In genomic region chr9:35756743-35757526, GRCh38 we compare ENCODE assay signal across 8 cellular contexts. TPM values are rescaled to one million over a fixed set of nuclear protein-coding genes. Genes with fewer than 3 reads are reported as not detected.
A peak's percentile ranks its signal among the peaks of the same experiment; 100 is the strongest.
DNase-seq lines count a peak whose midpoint lies in the region; ATAC-seq, FAIRE-seq and TF ChIP-seq lines count a peak whose summit lies in the region.

No MANE protein-coding gene starts in this region.

- CTCF ChIA-PET in WTC11 (lab: Charles Lee), result interaction anchor here (0.6 to 3.1 kb wide), 33 partner anchors 9 to 1617 kb away, joined by 3 to 27 read pairs (median 6); partner anchors contain the start of genes ARHGEF39, CCDC107, CREB3 and FAM221B

- POLR2A ChIA-PET in WTC11 (lab: Charles Lee), result interaction anchor here (0.7 to 1.8 kb wide), 7 partner anchors 14 to 1067 kb away, joined by 3 to 13 read pairs (median 4); partner anchors contain the start of genes CREB3, RMRP, TLN1 and TPM2

- H3K9me3 Mint-ChIP-seq in WTC11, result no peaks in the 10 kb centered on the region

- TF ChIP-seq CTCF in WTC11 (IDR thresholded peaks at IDR 0.05) (0 out of 2 replicates have a peak, but pooled peaks have one; percentile 18), lower leg skin (IDR thresholded peaks at IDR 0.05) (no peak)

- FAIRE-seq in H54 (lab: Jason Lieb, UNC), result no peak

- H3K27ac Mint-ChIP-seq in WTC11, result peak overlapping the region; percentile 97

- peaks cover 20% of the 10 kb centered on the region for H3K36me3 Mint-ChIP-seq in WTC11

- H3K4me3 Mint-ChIP-seq in WTC11, result peak overlapping the region; percentile 89

- peak; percentile 79 for ATAC-seq in WTC11

- TF ChIP-seq POLR2A in H54 (IDR thresholded peaks at IDR 0.05; ENCODE audit: low read depth, low read length) (no peak), lower leg skin (IDR thresholded peaks at IDR 0.05) (no peak)

- DNase-seq in GF-D8 (lab: John Stamatoyannopoulos, UW), result peak; percentile 35
- peak; percentile 36 for DNase-seq in H54 (ENCODE audit: insufficient read length, low spot score)
- DNase-seq in NCI-H1092 treated with DMSO at 0.1 percent for 48 hours (lab: John Stamatoyannopoulos, UW), result peak; percentile 95
- peak; percentile 81 for DNase-seq in WTC11 (ENCODE audit: low spot score)
- peak; percentile 88 for DNase-seq in dermis blood vessel endothelial cell
- peak in 1 of 2 donors; percentile 91 for DNase-seq in lower leg skin (ENCODE audit: low spot score in 2 of 2)
- DNase-seq in stimulated activated CD4-positive, alpha-beta T cell treated with anti-CD3 and anti-CD28 coated beads, TNF-alpha, amount 100 ng/mL, for 4 hours (ENCODE audit: low read depth in 3 of 3), result peak in 2 of 3 experiments; percentile 63 to 69
- DNase-seq in NCI-H446 treated with DMSO at 0.1 percent for 48 hours (lab: John Stamatoyannopoulos, UW), result no peak

- H3K27me3 Mint-ChIP-seq in WTC11 (ENCODE audit: low read depth), result no peaks in the 10 kb centered on the region

- peak overlapping the region; percentile 35 for H3K4me3 ChIP-seq in lower leg skin (ENCODE audit: low read depth, poor library complexity, severe bottlenecking)

- WGBS in lower leg skin, 2 donors, result 3 to 4% methylated on average over 35 of the region's 53 CpGs

- intact Hi-C loops in lower leg skin (cut with DNase I; ENCODE audit: low total_unique reads), result no loop called here

- H3K4me1 Mint-ChIP-seq in WTC11, result peaks cover 27% of the 10 kb centered on the region

TF ChIP-seq in WTC11, 78 proteins besides CTCF, POLR2A, EP300 and RAD21 (continues in another document):
- TF ChIP-seq PRDM15 (CRISPR knock-in tag; IDR thresholded peaks at IDR 0.05) (no peak), MAX (CRISPR knock-in tag; IDR thresholded peaks at IDR 0.05) (0 out of 2 replicates have a peak, but pooled peaks have one; percentile 41), ESRRA (CRISPR knock-in tag; IDR thresholded peaks at IDR 0.05; ENCODE audit: borderline replicate concordance) (0 out of 2 replicates have a peak, but pooled peaks have one; percentile 61), ZNF263 (CRISPR knock-in tag; IDR thresholded peaks at IDR 0.05; ENCODE audit: low read depth) (0 out of 2 replicates have a peak, but pooled peaks have one; percentile 34), NR3C1 (CRISPR knock-in tag; conservative IDR thresholded peaks at IDR 0.05; ENCODE audit: low read depth) (no peak), ZNF121 (CRISPR knock-in tag; IDR thresholded peaks at IDR 0.05) (no peak), RELA (CRISPR knock-in tag; IDR thresholded peaks at IDR 0.05; ENCODE audit: borderline replicate concordance) (peak; percentile 85; the same call in 1 of the 2 replicates), JAZF1 (CRISPR knock-in tag; IDR thresholded peaks at IDR 0.05) (no peak), TEAD1 (CRISPR knock-in tag; IDR thresholded peaks at IDR 0.05) (0 out of 2 replicates have a peak, but pooled peaks have one; percentile 20), GABPB1 (CRISPR knock-in tag; IDR thresholded peaks at IDR 0.05) (peak; percentile 70), AFF4 (CRISPR knock-in tag; IDR thresholded peaks at IDR 0.05; ENCODE audit: borderline replicate concordance) (0 out of 2 replicates have a peak, but pooled peaks have one; percentile 1), ATF3 (CRISPR knock-in tag; conservative IDR thresholded peaks at IDR 0.05) (0 out of 2 replicates have a peak, but pooled peaks have one; percentile 23), CREB1 (CRISPR knock-in tag; IDR thresholded peaks at IDR 0.05) (0 out of 2 replicates have a peak, but pooled peaks have one; percentile 25), PREB (CRISPR knock-in tag; IDR thresholded peaks at IDR 0.05; ENCODE audit: borderline replicate concordance) (0 out of 2 replicates have a peak, but pooled peaks have one; percentile 38), CREM (CRISPR knock-in tag; IDR thresholded peaks at IDR 0.05) (no peak), KAT7 (CRISPR knock-in tag; IDR thresholded peaks at IDR 0.05; ENCODE audit: borderline replicate concordance) (peak; percentile 94; the same call in 1 of the 2 replicates), FOXK1 (CRISPR knock-in tag; IDR thresholded peaks at IDR 0.05) (peak; percentile 67; the same call in 1 of the 2 replicates), SMAD3 (CRISPR knock-in tag; IDR thresholded peaks at IDR 0.05; ENCODE audit: borderline replicate concordance) (no peak)

RNA-seq across cellular contexts. Expression of gene MSMP, which starts 2.9 kb away (rescaled TPM):
- total RNA-seq in WTC11 (2021) (1.0 to 2.1 TPM (median 1.2 TPM) in 3 replicates), dermis blood vessel endothelial cell (42.5 and 66.8 TPM in 2 replicates), lower leg skin (1 to 10 TPM in 1 of 4 donors, under 1 TPM in 1, not detected in 2; 0.55 to 2.8 TPM)

RNA-seq across cellular contexts. Expression of gene RGP1, which starts 7.8 kb away (rescaled TPM):
- total RNA-seq in WTC11 (2021) (29.7 to 30.0 TPM (median 30.0 TPM) in 3 replicates), dermis blood vessel endothelial cell (10.6 and 20.7 TPM in 2 replicates), lower leg skin (10 to 100 TPM; 17.1 to 26.4 (median 22.1) TPM)

RNA-seq across cellular contexts. Expression of gene GBA2, which starts 7.9 kb away (rescaled TPM):
- 85.5 to 104 TPM (median 89.7 TPM) in 3 replicates for total RNA-seq in WTC11 (2021)
- 95.2 and 121 TPM in 2 replicates for total RNA-seq in dermis blood vessel endothelial cell
- 10 to 100 TPM; 53.7 to 83.3 (median 65.0) TPM for total RNA-seq in lower leg skin

RNA-seq across cellular contexts. Expression of gene CREB3, which starts 24.5 kb away (rescaled TPM):
- total RNA-seq in WTC11 (2021) (21.4 to 24.2 TPM (median 23.1 TPM) in 3 replicates), dermis blood vessel endothelial cell (57.5 and 66.5 TPM in 2 replicates), lower leg skin (10 to 100 TPM; 18.2 to 26.6 (median 20.5) TPM)

RNA-seq across cellular contexts. Expression of gene TLN1, which starts 24.9 kb away (rescaled TPM):
- total RNA-seq in WTC11 (2021), result 97.1 to 109 TPM (median 106 TPM) in 3 replicates
- total RNA-seq in dermis blood vessel endothelial cell, result 250 and 670 TPM in 2 replicates
- 100 to 1,000 TPM; 101 to 176 (median 155) TPM for total RNA-seq in lower leg skin

Comparison
In these comparisons a context has a peak if more than half of its experiments do, and no peak if none do; other contexts are left out.
1. RNA of gene MSMP, which starts 2.9 kb away (total RNA-seq): 42.5 to 66.8 TPM in dermis blood vessel endothelial cell; 1.0 to 2.1 TPM in WTC11 and 0.55 to 2.8 TPM in lower leg skin; every median in the first group is over 10 times any median in the second.